ENCODE assay signal across 19 cellular contexts in genomic region chr15:101567089-101567488, GRCh38.
DNase-seq lines count a peak whose midpoint lies in the region; ATAC-seq and TF ChIP-seq lines count a peak whose summit lies in the region.
"Had no signal": no experiment of that assay in that cellular context is flagged by ENCODE, and none has a peak within 500 bp of the region (broad histone marks: within the 10 kb centered on the region; RNA-seq: fewer than 3 reads in every experiment).

No MANE protein-coding gene starts in this region.

- no peaks in the 10 kb centered on the region for H3K27me3 Mint-ChIP-seq in activated CD4-positive, alpha-beta T cell treated with anti-CD3 and anti-CD28 coated beads, Interleukin-2, amount 10 ng/mL, durations not matched to agents 24 days and 14 days

- H3K9me3 Mint-ChIP-seq in activated CD4-positive, alpha-beta T cell treated with anti-CD3 and anti-CD28 coated beads, Interleukin-2, amount 10 ng/mL, durations not matched to agents 24 days and 14 days: no peaks in the 10 kb centered on the region
- H3K9me3 Mint-ChIP-seq: CD4-positive, alpha-beta T cell; HFFc6 had no signal

- intact Hi-C loops in activated CD4-positive, alpha-beta T cell treated with anti-CD3 and anti-CD28 coated beads, Interleukin-2, amount 10 ng/mL, durations not matched to agents 24 days and 14 days (cut with micrococcal nuclease): no loop called here
- intact Hi-C loops in heart left ventricle (cut with DNase I) (no loop called here), right cardiac atrium (cut with DNase I) (no loop called here)

- no peak for TF ChIP-seq CTCF in heart left ventricle (IDR thresholded peaks at IDR 0.05)

- no peaks in the 10 kb centered on the region for H3K9me3 ChIP-seq in heart left ventricle
- no peaks in the 10 kb centered on the region for H3K9me3 ChIP-seq in right cardiac atrium (ENCODE audit: control insufficient read depth, low read length)
- H3K9me3 ChIP-seq: Caco-2 had no signal

- no peaks in the 10 kb centered on the region for H3K36me3 Mint-ChIP-seq in activated CD4-positive, alpha-beta T cell treated with anti-CD3 and anti-CD28 coated beads, Interleukin-2, amount 10 ng/mL, durations not matched to agents 24 days and 14 days (ENCODE audit: low read depth)

- peaks cover 0 to 12% (median 0%) of the 10 kb centered on the region in 9 donors for H3K27me3 ChIP-seq in heart left ventricle
- H3K27me3 ChIP-seq in right cardiac atrium (ENCODE audit: control insufficient read depth, insufficient read depth): no peaks in the 10 kb centered on the region

- H3K27ac ChIP-seq in heart left ventricle (no peak overlapping the region), right cardiac atrium (ENCODE audit: low read length) (no peak overlapping the region)
- H3K27ac ChIP-seq: 22Rv1, A549, C4-2B, GM23248, HL-60 had no signal

- no peaks in the 10 kb centered on the region for H3K4me1 Mint-ChIP-seq in activated CD4-positive, alpha-beta T cell treated with anti-CD3 and anti-CD28 coated beads, Interleukin-2, amount 10 ng/mL, durations not matched to agents 24 days and 14 days
- H3K4me1 Mint-ChIP-seq: IgD-negative memory B cell had no signal

- H3K27ac Mint-ChIP-seq in activated CD4-positive, alpha-beta T cell treated with anti-CD3 and anti-CD28 coated beads, Interleukin-2, amount 10 ng/mL, durations not matched to agents 24 days and 14 days: no peak overlapping the region
- H3K27ac Mint-ChIP-seq: CD4-positive, alpha-beta T cell; HFFc6; IgD-negative memory B cell had no signal

- no peak overlapping the region for H3K4me3 Mint-ChIP-seq in activated CD4-positive, alpha-beta T cell treated with anti-CD3 and anti-CD28 coated beads, Interleukin-2, amount 10 ng/mL, durations not matched to agents 24 days and 14 days
- H3K4me3 Mint-ChIP-seq: CD4-positive, alpha-beta T cell; HFFc6; IgD-negative memory B cell had no signal

- 49 to 81% (median 71%) methylated on average over 7 of the region's 7 CpGs for WGBS in heart left ventricle, 4 donors
- 76% methylated on average over 7 of the region's 7 CpGs for WGBS in right cardiac atrium

- DNase-seq in activated CD4-positive, alpha-beta T cell treated with anti-CD3 and anti-CD28 coated beads, Interleukin-2, amount 10 ng/mL, durations not matched to agents 24 days and 14 days: peak; percentile 43
- DNase-seq in activated CD4-positive, alpha-beta T cell treated with anti-CD3 and anti-CD28 coated beads for 1 hour: no peak
- DNase-seq in heart left ventricle (peak in 2 of 5 donors; percentile 55 to 58), right cardiac atrium (no peak), HuH-7 (ENCODE audit: low spot score) (no peak), NCI-H1105 treated with DMSO at 0.1 percent for 48 hours (lab: John Stamatoyannopoulos, UW) (no peak), KG1 (lab: John Stamatoyannopoulos, UW) (no peak)
- DNase-seq: AML-193; Caco-2; CD4-positive, alpha-beta T cell; GM23248; H7; HFFc6 had no signal

- ATAC-seq in heart left ventricle (peak in 3 of 4 donors; percentile 57 to 71 (median 70)), right cardiac atrium (peak; percentile 47 to 57)
- ATAC-seq: A549, HCT116 had no signal

- H3K36me3 ChIP-seq in heart left ventricle: no peaks in the 10 kb centered on the region

- TF ChIP-seq POLR2A in heart left ventricle (IDR thresholded peaks at IDR 0.05): no peak

- no peak overlapping the region for H3K4me3 ChIP-seq in heart left ventricle
- H3K4me3 ChIP-seq in right cardiac atrium (ENCODE audit: low read length): no peak overlapping the region
- H3K4me3 ChIP-seq: A549, GM23248 had no signal

- H3K4me1 ChIP-seq in heart left ventricle (peaks cover 0 to 3% (median 0%) of the 10 kb centered on the region in 12 donors), right cardiac atrium (ENCODE audit: control insufficient read depth, insufficient read depth, low read length) (no peaks in the 10 kb centered on the region)
- H3K4me1 ChIP-seq: Caco-2 had no signal
